Comparison of ENCODE assay signal across 20 cellular contexts in the genomic region with DNA sequence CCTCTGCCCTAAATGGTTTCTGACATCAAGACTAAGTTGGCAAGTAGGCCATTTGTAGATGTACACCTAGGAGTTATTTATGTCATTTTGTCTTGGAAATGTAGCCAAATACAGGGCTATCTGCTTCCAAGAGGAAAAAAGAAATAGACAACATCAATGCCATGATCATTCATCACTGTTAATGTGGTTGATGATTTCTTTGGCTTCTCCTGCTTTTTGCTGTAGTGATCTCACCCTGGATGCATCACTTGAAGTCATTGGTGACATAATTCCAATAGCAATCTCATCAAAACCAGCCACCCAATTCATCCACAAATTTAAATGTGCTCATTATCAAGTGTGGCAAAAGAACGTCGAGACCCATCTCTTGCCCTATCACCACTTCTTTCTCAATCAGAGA.
"Had no signal": no experiment of that assay in that cellular context is flagged by ENCODE, and none has a peak within 500 bp of the region (broad histone marks: within the 10 kb centered on the region; RNA-seq: fewer than 3 reads in every experiment).

No MANE protein-coding gene starts in this region.

- H3K4me3 ChIP-seq: SJSA1, SK-N-MC had no signal

- DNase-seq: KBM-7, NCI-H1092, NCI-H1105 treated with DMSO at 0.1 percent for 48 hours, NCI-H146, NCI-H1694 treated with DMSO at 0.1 percent for 48 hours, NCI-H1930, NCI-H2081 treated with DMSO at 0.1 percent for 48 hours, NCI-H2171, NCI-H226, NCI-H446, NCI-H510A, NCI-H524 treated with DMSO at 0.1 percent for 48 hours, NCI-H69, NCI-H774, Right ventricle myocardium superior, RPMI8226, SIG-M5 had no signal

- H3K27me3 ChIP-seq: SJSA1 had no signal

- H3K36me3 ChIP-seq: SJSA1 had no signal

- H3K27ac ChIP-seq: HL-60, SJSA1, SK-N-MC had no signal

- H3K4me1 ChIP-seq: SJSA1 had no signal

- H3K9me3 ChIP-seq: SJSA1 had no signal
